In the genomic region with DNA sequence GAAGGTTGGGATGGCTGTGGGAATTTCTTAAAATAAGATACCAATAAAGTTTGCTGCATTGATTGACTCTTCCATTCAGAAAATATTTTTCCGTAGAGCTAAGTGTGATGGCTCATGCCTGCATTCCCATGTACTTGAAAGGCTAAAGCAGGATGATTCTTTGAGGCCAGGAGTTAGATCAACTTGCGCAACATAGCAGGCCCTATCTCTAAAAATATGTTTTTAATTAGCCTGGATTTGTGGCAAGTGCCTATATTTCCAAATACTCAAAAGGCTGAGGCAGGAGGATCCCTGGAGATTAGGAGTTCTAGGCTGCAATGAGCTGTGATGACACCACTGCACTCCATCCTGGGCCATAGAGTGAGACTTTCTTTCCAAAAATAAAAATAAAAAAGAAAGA, we compare ENCODE assay signal across 20 cellular contexts.
DNase-seq lines count a peak whose midpoint lies in the region; ATAC-seq lines count a peak whose summit lies in the region.
"Had no signal": no experiment of that assay in that cellular context is flagged by ENCODE, and none has a peak within 500 bp of the region (broad histone marks: within the 10 kb centered on the region; RNA-seq: fewer than 3 reads in every experiment).

No MANE protein-coding gene starts in this region.

- no peak for ATAC-seq in HG03457 (IDR thresholded peaks at IDR 0.05; ENCODE audit: unreplicated experiment)
- no peak for ATAC-seq in HG03565 (IDR thresholded peaks at IDR 0.05; ENCODE audit: unreplicated experiment)

- H3K4me3 ChIP-seq in skeletal muscle cell (ENCODE audit: low read depth, low read length), result no peak overlapping the region
- H3K4me3 ChIP-seq: SJSA1 had no signal

- DNase-seq in LHCN-M2 (ENCODE audit: low read depth) (peak; percentile 1), T1000 (lab: John Stamatoyannopoulos, UW) (peak; percentile 17), fibroblast of peridontal ligament (ENCODE audit: extremely low read depth) (peak; percentile 63), skeletal muscle cell (ENCODE audit: low read depth) (peak; percentile 9), OCI-M2 (lab: John Stamatoyannopoulos, UW; ENCODE audit: unreplicated experiment) (no peak), activated gamma-delta T cell treated with Interleukin-2 at 50 U/mL for 16 hours (no peak)
- DNase-seq: BE2C; Calu3; CD4-positive, alpha-beta T cell; DMS79; GDM1; GOT3; Kasumi-1; NCI-H1417; NCI-H1930; NCI-H446; NCI-H69 had no signal

Comparison
In these comparisons a context has a peak if more than half of its experiments do, and no peak if none do; other contexts are left out.
1. DNase-seq: peak in LHCN-M2 (single experiment), T1000 (single experiment), fibroblast of peridontal ligament (single experiment) and skeletal muscle cell (single experiment); none in OCI-M2 (single experiment) and activated gamma-delta T cell treated with Interleukin-2 at 50 U/mL for 16 hours (single experiment).